9 cellular contexts compared by ENCODE assay signal in genomic region chr4:155403886-155404285, GRCh38.
DNase-seq lines count a peak whose midpoint lies in the region; ATAC-seq and TF ChIP-seq lines count a peak whose summit lies in the region.
"Had no signal": no experiment of that assay in that cellular context is flagged by ENCODE, and none has a peak within 500 bp of the region (broad histone marks: within the 10 kb centered on the region; RNA-seq: fewer than 3 reads in every experiment).

No MANE protein-coding gene starts in this region.

- H3K4me2 ChIP-seq in OCI-LY3 (ENCODE audit: low read length): no peak overlapping the region

- H4K20me1 ChIP-seq in OCI-LY3 (ENCODE audit: insufficient read depth, low read length): no peaks in the 10 kb centered on the region

- no peak overlapping the region for H3K27ac ChIP-seq in OCI-LY3 (ENCODE audit: low read length)

- H3K4me1 ChIP-seq in OCI-LY3 (ENCODE audit: low read length): no peaks in the 10 kb centered on the region

- no peak overlapping the region for H3K9ac ChIP-seq in OCI-LY3 (ENCODE audit: low read length)

- H3K9me3 ChIP-seq in OCI-LY3 (ENCODE audit: insufficient read depth, low read length): no peaks in the 10 kb centered on the region

- no peaks in the 10 kb centered on the region for H3K27me3 ChIP-seq in OCI-LY3 (ENCODE audit: low read depth, low read length)

- no peak overlapping the region for H2AFZ ChIP-seq in OCI-LY3 (ENCODE audit: low read depth, low read length)

- no peaks in the 10 kb centered on the region for H3K36me3 ChIP-seq in OCI-LY3 (replicated peaks; ENCODE audit: low read depth, low read length)

- TF ChIP-seq CTCF in OCI-LY3 (IDR thresholded peaks at IDR 0.05; ENCODE audit: low read depth, low read length) (peak; percentile 58), fibroblast of pulmonary artery (IDR thresholded peaks at IDR 0.05; ENCODE audit: low read length, missing control alignments) (peak; percentile 18)

- DNase-seq in NCI-H2171 treated with DMSO at 0.1 percent for 48 hours (lab: John Stamatoyannopoulos, UW): peak; percentile 4
- DNase-seq in NCI-H2171 (lab: John Stamatoyannopoulos, UW): no peak
- peak; percentile 58 for DNase-seq in fibroblast of pulmonary artery (ENCODE audit: low read depth)
- DNase-seq in superior temporal gyrus (ENCODE audit: extremely low spot score): peak; percentile 84
- DNase-seq: CD8-positive, alpha-beta T cell had no signal

- ATAC-seq in HG02981 (IDR thresholded peaks at IDR 0.05; ENCODE audit: unreplicated experiment): no peak
- ATAC-seq in GM21423 (IDR thresholded peaks at IDR 0.05; ENCODE audit: unreplicated experiment): no peak
- ATAC-seq in GM18502 (IDR thresholded peaks at IDR 0.05; ENCODE audit: poor library complexity, unreplicated experiment): no peak
- ATAC-seq: CD8-positive, alpha-beta T cell had no signal

- no peaks in the 10 kb centered on the region for H3K79me2 ChIP-seq in OCI-LY3 (ENCODE audit: low read length)

- H3K4me3 ChIP-seq in OCI-LY3 (ENCODE audit: low read length) (no peak overlapping the region), fibroblast of pulmonary artery (replicated peaks; ENCODE audit: low read depth, low read length) (no peak overlapping the region)
